ENCODE assay signal across 13 cellular contexts in genomic region chr17:4519361-4519788, GRCh38. TPM values are rescaled to one million over a fixed set of nuclear protein-coding genes. Genes with fewer than 3 reads are reported as not detected.
DNase-seq lines count a peak whose midpoint lies in the region; ATAC-seq and TF ChIP-seq lines count a peak whose summit lies in the region.
"Had no signal": no experiment of that assay in that cellular context is flagged by ENCODE, and none has a peak within 500 bp of the region (broad histone marks: within the 10 kb centered on the region; RNA-seq: fewer than 3 reads in every experiment).

No MANE protein-coding gene starts in this region.

- H3K4me2 ChIP-seq in SU-DHL-6 (ENCODE audit: low read depth, low read length, poor library complexity, severe bottlenecking) (peak overlapping the region; percentile 53), mesendoderm (ENCODE audit: low read length) (no peak overlapping the region)

- H2BK120ac ChIP-seq in mesendoderm (ENCODE audit: low read depth, low read length), result no peak overlapping the region

- H3K27me3 Mint-ChIP-seq in immature natural killer cell (ENCODE audit: low read depth in 3 of 3), result peaks cover 0 to 1% (median 0%) of the 10 kb centered on the region in 3 donors
- H3K27me3 Mint-ChIP-seq: activated CD4-positive, alpha-beta T cell treated with anti-CD3 and anti-CD28 coated beads for 36 hours; CD4-positive, CD25-positive, alpha-beta regulatory T cell had no signal

- H4K8ac ChIP-seq in mesendoderm (ENCODE audit: low read depth, low read length), result no peak overlapping the region

- ATAC-seq in stimulated activated naive CD8-positive, alpha-beta T cell treated with anti-CD3 and anti-CD28 coated beads, Interleukin-15, Interleukin-2, amounts not matched to agents 100 U/mL and 50 U/mL, for 24 hours, result no peak
- ATAC-seq: activated CD4-positive, alpha-beta T cell treated with anti-CD3 and anti-CD28 coated beads for 36 hours; K562 had no signal

- no peaks in the 10 kb centered on the region for H3K36me3 ChIP-seq in SU-DHL-6 (ENCODE audit: low read length)
- peaks cover 0 to 6% (median 0%) of the 10 kb centered on the region in 4 donors for H3K36me3 ChIP-seq in esophagus muscularis mucosa
- no peaks in the 10 kb centered on the region for H3K36me3 ChIP-seq in mesendoderm (ENCODE audit: control insufficient read depth, insufficient read depth, low read length)
- no peaks in the 10 kb centered on the region for H3K36me3 ChIP-seq in suprapubic skin

- intact Hi-C loops in esophagus muscularis mucosa (cut with DNase I), result no loop called here

- H3F3A ChIP-seq in SU-DHL-6 (ENCODE audit: insufficient read depth), result peaks cover 10% of the 10 kb centered on the region

- H4K20me1 ChIP-seq in SU-DHL-6 (ENCODE audit: low read depth, low read length), result no peaks in the 10 kb centered on the region

- TF ChIP-seq POLR2A in esophagus muscularis mucosa (IDR thresholded peaks at IDR 0.05; ENCODE audit: low read depth) (no peak), suprapubic skin (IDR thresholded peaks at IDR 0.05) (no peak)

- DNase-seq in esophagus muscularis mucosa (ENCODE audit: extremely low spot score) (no peak), mesendoderm (no peak), suprapubic skin (ENCODE audit: low spot score in 2 of 2) (no peak), immature natural killer cell (no peak)
- DNase-seq in activated CD4-positive, alpha-beta T cell treated with anti-CD3 and anti-CD28 coated beads, Interleukin-2, amount 50 U/mL, for 48 hours, result no peak
- no peak for DNase-seq in stimulated activated naive CD8-positive, alpha-beta T cell treated with anti-CD3 and anti-CD28 coated beads, Interleukin-15, Interleukin-2, amounts not matched to agents 100 U/mL and 50 U/mL, for 24 hours
- DNase-seq in stimulated activated naive CD4-positive, alpha-beta T cell (lab: John Stamatoyannopoulos, UW), result no peak
- DNase-seq: activated CD4-positive, alpha-beta T cell treated with anti-CD3 and anti-CD28 coated beads for 36 hours; CD4-positive, CD25-positive, alpha-beta regulatory T cell; NCI-H1930 had no signal

- H3K9ac ChIP-seq in SU-DHL-6 (ENCODE audit: low read length) (peak overlapping the region; percentile 41; the same call in 1 of the 2 replicates), mesendoderm (ENCODE audit: low read length) (no peak overlapping the region)

- WGBS in esophagus muscularis mucosa, result 84% methylated on average over 8 of the region's 14 CpGs
- WGBS in mesendoderm (ENCODE audit: extremely low coverage, insufficient coverage, low lambda C conversion rate), result no CpG with 5 or more reads among the region's 14 CpGs
- WGBS in suprapubic skin, result 62% methylated on average over 3 of the region's 14 CpGs

- H3K27ac ChIP-seq in SU-DHL-6 (ENCODE audit: low read depth, low read length), result no peak overlapping the region
- H3K27ac ChIP-seq in esophagus muscularis mucosa (replicated peaks in 1 of 4), result peak overlapping the region; percentile 58 to 80 (median 74)
- H3K27ac ChIP-seq in mesendoderm (ENCODE audit: low read depth, low read length), result no peak overlapping the region
- H3K27ac ChIP-seq in suprapubic skin, result peak overlapping the region; percentile 77

- no peak for TF ChIP-seq CTCF in SU-DHL-6 (IDR thresholded peaks at IDR 0.05; ENCODE audit: insufficient read depth, low read length, poor library complexity, severe bottlenecking)
- TF ChIP-seq CTCF in esophagus muscularis mucosa (IDR thresholded peaks at IDR 0.05), result no peak
- no peak for TF ChIP-seq CTCF in suprapubic skin (IDR thresholded peaks at IDR 0.05)

- H3K27me3 ChIP-seq in SU-DHL-6 (ENCODE audit: low read length) (no peaks in the 10 kb centered on the region), esophagus muscularis mucosa (no peaks in the 10 kb centered on the region), mesendoderm (ENCODE audit: insufficient read depth, low read length, poor library complexity) (no peaks in the 10 kb centered on the region), suprapubic skin (no peaks in the 10 kb centered on the region)

- H3K27ac Mint-ChIP-seq in immature natural killer cell, result no peak overlapping the region
- H3K27ac Mint-ChIP-seq: activated CD4-positive, alpha-beta T cell treated with anti-CD3 and anti-CD28 coated beads for 36 hours; CD4-positive, CD25-positive, alpha-beta regulatory T cell had no signal

- no peaks in the 10 kb centered on the region for H3K9me3 ChIP-seq in SU-DHL-6 (ENCODE audit: insufficient read depth, low read length)
- no peaks in the 10 kb centered on the region for H3K9me3 ChIP-seq in esophagus muscularis mucosa
- H3K9me3 ChIP-seq in suprapubic skin, result no peaks in the 10 kb centered on the region

- H3K9me3 Mint-ChIP-seq in immature natural killer cell, result no peaks in the 10 kb centered on the region

- H3K4me1 Mint-ChIP-seq in immature natural killer cell, result no peaks in the 10 kb centered on the region
- H3K4me1 Mint-ChIP-seq: activated CD4-positive, alpha-beta T cell treated with anti-CD3 and anti-CD28 coated beads for 36 hours; CD4-positive, CD25-positive, alpha-beta regulatory T cell had no signal

- H3K79me1 ChIP-seq in mesendoderm (ENCODE audit: low read length), result no peaks in the 10 kb centered on the region

- H3K79me2 ChIP-seq in SU-DHL-6 (ENCODE audit: insufficient read depth, low read length), result no peaks in the 10 kb centered on the region
- H3K79me2 ChIP-seq in mesendoderm (ENCODE audit: control insufficient read depth, insufficient read depth, low read length), result no peaks in the 10 kb centered on the region

- H2AFZ ChIP-seq in SU-DHL-6 (ENCODE audit: low read depth, low read length, severe bottlenecking), result no peak overlapping the region

- no peak overlapping the region for H3K18ac ChIP-seq in mesendoderm (ENCODE audit: low read length)

- no peak overlapping the region for H3K4ac ChIP-seq in mesendoderm (ENCODE audit: low read depth, low read length)

- no peak overlapping the region for H3K23ac ChIP-seq in mesendoderm (ENCODE audit: low read length)

- TF ChIP-seq EP300 in esophagus muscularis mucosa (IDR thresholded peaks at IDR 0.05) (no peak), suprapubic skin (IDR thresholded peaks at IDR 0.05) (no peak)

- no peak overlapping the region for H2BK5ac ChIP-seq in mesendoderm (ENCODE audit: low read length)

- H3K4me3 ChIP-seq in SU-DHL-6 (ENCODE audit: insufficient read depth, low read length, poor library complexity, severe bottlenecking) (no peak overlapping the region), esophagus muscularis mucosa (no peak overlapping the region), mesendoderm (ENCODE audit: low read length) (no peak overlapping the region), suprapubic skin (no peak overlapping the region)
- H3K4me3 ChIP-seq: K562 had no signal

- H4K5ac ChIP-seq in mesendoderm (ENCODE audit: low read length), result no peak overlapping the region

- no peaks in the 10 kb centered on the region for H3K9me2 ChIP-seq in SU-DHL-6 (replicated peaks; ENCODE audit: insufficient read depth, low read length)

- peak overlapping the region; percentile 15 for H3K56ac ChIP-seq in mesendoderm (ENCODE audit: low read length)

- H2BK15ac ChIP-seq in mesendoderm (replicated peaks; ENCODE audit: low read depth), result no peak overlapping the region

- no peaks in the 10 kb centered on the region for H3K36me3 Mint-ChIP-seq in immature natural killer cell
- H3K36me3 Mint-ChIP-seq: CD4-positive, CD25-positive, alpha-beta regulatory T cell had no signal

- peaks cover 37 to 46% (median 39%) of the 10 kb centered on the region in 4 donors for H3K4me1 ChIP-seq in esophagus muscularis mucosa
- H3K4me1 ChIP-seq in mesendoderm (ENCODE audit: control insufficient read depth, low read depth, low read length), result no peaks in the 10 kb centered on the region
- H3K4me1 ChIP-seq in suprapubic skin, result peaks cover 27% of the 10 kb centered on the region

- H3K4me3 Mint-ChIP-seq in immature natural killer cell, result no peak overlapping the region
- H3K4me3 Mint-ChIP-seq: activated CD4-positive, alpha-beta T cell treated with anti-CD3 and anti-CD28 coated beads for 36 hours; CD4-positive, CD25-positive, alpha-beta regulatory T cell had no signal

- H2AK5ac ChIP-seq in mesendoderm (ENCODE audit: low read length), result no peak overlapping the region

RNA-seq across cellular contexts. Expression of gene SPNS2, which starts 20.7 kb away (rescaled TPM):
- total RNA-seq in esophagus muscularis mucosa (10 to 100 TPM in 3 of 4 donors, 1 to 10 TPM in 1; 10.0 to 19.9 (median 18.8) TPM), suprapubic skin (10 to 100 TPM; 25.1 to 76.3 (median 49.6) TPM)
- polyA plus RNA-seq in mesendoderm (2013, experiment 1 of 2), result 0.24 TPM
- polyA plus RNA-seq in mesendoderm (2013, experiment 2 of 2), result 0.15 TPM
- under 1 TPM in 1 of 3 donors, not detected in 2; 0.26 TPM for polyA plus RNA-seq in immature natural killer cell
- total RNA-seq: K562 had no signal
- polyA plus RNA-seq: CD4-positive, CD25-positive, alpha-beta regulatory T cell; fibroblast of lung had no signal

RNA-seq across cellular contexts. Expression of gene MYBBP1A, which starts 35.8 kb away (rescaled TPM):
- 10 to 100 TPM; 31.6 to 45.4 (median 36.1) TPM for total RNA-seq in esophagus muscularis mucosa
- polyA plus RNA-seq in mesendoderm (2013, experiment 1 of 2), result 74.9 TPM
- 78.6 TPM for polyA plus RNA-seq in mesendoderm (2013, experiment 2 of 2)
- total RNA-seq in suprapubic skin, result 100 to 1,000 TPM in 1 of 4 donors, 10 to 100 TPM in 3; 73.4 to 127 (median 83.8) TPM
- 10 to 100 TPM in 1 of 3 donors, 1 to 10 TPM in 2; 3.5 to 21.9 (median 7.2) TPM for polyA plus RNA-seq in immature natural killer cell

RNA-seq across cellular contexts. Expression of gene GGT6, which starts 41.0 kb away (rescaled TPM):
- not detected for total RNA-seq in esophagus muscularis mucosa
- polyA plus RNA-seq in mesendoderm (2013, experiment 1 of 2), result 0.06 TPM
- 0.04 TPM for polyA plus RNA-seq in mesendoderm (2013, experiment 2 of 2)
- total RNA-seq in suprapubic skin, result 100 to 1,000 TPM in 3 of 4 donors, 10 to 100 TPM in 1; 64.6 to 187 (median 134) TPM
- not detected for polyA plus RNA-seq in immature natural killer cell
- total RNA-seq: activated CD4-positive, alpha-beta T cell treated with anti-CD3 and anti-CD28 coated beads for 36 hours; CD4-positive, CD25-positive, alpha-beta regulatory T cell; fibroblast of lung had no signal
- polyA plus RNA-seq: CD4-positive, CD25-positive, alpha-beta regulatory T cell; fibroblast of lung; K562 had no signal

Comparison
In these comparisons a context has a peak if more than half of its experiments do, and no peak if none do; other contexts are left out.
1. H3K27ac ChIP-seq: peak in esophagus muscularis mucosa (4 of 4) and suprapubic skin (single experiment); none in SU-DHL-6 (single experiment) and mesendoderm (single experiment).
2. RNA of gene GGT6, which starts 41.0 kb away (total RNA-seq): 64.6 to 187 TPM in suprapubic skin; not detected in esophagus muscularis mucosa; every median in the first group is over 10 times any median in the second.